ENCODE assay signal across 28 cellular contexts in the genomic region with DNA sequence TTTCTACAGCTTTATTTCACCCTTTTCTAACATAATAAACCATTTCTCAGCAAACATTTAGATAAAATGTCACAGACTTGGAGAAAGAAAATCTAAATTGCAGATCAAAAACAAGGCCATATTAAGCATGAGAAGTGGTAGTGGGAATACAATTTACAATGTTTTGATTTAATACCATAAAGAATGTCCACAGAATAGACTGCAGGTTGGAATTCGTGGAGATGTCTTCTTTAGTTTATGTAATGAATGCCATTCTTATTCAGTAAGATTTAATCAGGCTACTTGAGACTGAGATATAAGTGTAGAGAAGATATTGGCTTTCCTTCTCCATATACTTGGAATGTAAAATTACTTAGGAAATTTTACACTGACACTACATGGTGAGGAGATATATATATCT.
"Had no signal": no experiment of that assay in that cellular context is flagged by ENCODE, and none has a peak within 500 bp of the region (broad histone marks: within the 10 kb centered on the region; RNA-seq: fewer than 3 reads in every experiment).

No MANE protein-coding gene starts in this region.

- H3K27me3 ChIP-seq: MG63 had no signal

- H3K4me3 ChIP-seq: MG63, SK-N-MC had no signal

- H3K4me3 Mint-ChIP-seq: activated CD4-positive, alpha-beta memory T cell treated with anti-CD3 and anti-CD28 coated beads for 36 hours; activated CD4-positive, alpha-beta T cell treated with anti-CD3 and anti-CD28 coated beads, Interleukin-2, amount 10 ng/mL, durations not matched to agents 7 days and 5 days; activated naive CD4-positive, alpha-beta T cell treated with anti-CD3 and anti-CD28 coated beads for 36 hours; activated naive CD8-positive, alpha-beta T cell; activated T-helper 17 cell treated with anti-CD3 and anti-CD28 coated beads, Interleukin-2, amount 50 U/mL, for 72 hours; central memory CD8-positive, alpha-beta T cell; T-cell had no signal

- DNase-seq: activated CD4-positive, alpha-beta memory T cell treated with anti-CD3 and anti-CD28 coated beads for 36 hours; activated CD4-positive, alpha-beta T cell treated with anti-CD3 and anti-CD28 coated beads, Interleukin-2, amount 10 ng/mL, durations not matched to agents 7 days and 5 days; activated CD4-positive, CD25-positive, alpha-beta regulatory T cell; activated gamma-delta T cell; activated naive CD4-positive, alpha-beta T cell treated with anti-CD3 and anti-CD28 coated beads for 36 hours; activated T-cell treated with anti-CD3 and anti-CD28 coated beads for 4 hours; activated T-cell treated with anti-CD3 and anti-CD28 coated beads, Interleukin-2, amount 50 U/mL, for 48 hours; KG1; MG63; MV-4-11; NCI-H1092 treated with DMSO at 0.1 percent for 48 hours; NCI-H1417 treated with DMSO at 0.1 percent for 48 hours; NCI-H1694; NCI-H2029; NCI-H2107; NCI-H2171 treated with DMSO at 0.1 percent for 48 hours; NCI-H226; NCI-H526; NCI-H774; SIG-M5; T-cell; T-helper 2 cell; T1000 had no signal

- H3K4me1 Mint-ChIP-seq: activated CD4-positive, alpha-beta T cell treated with anti-CD3 and anti-CD28 coated beads, Interleukin-2, amount 10 ng/mL, durations not matched to agents 7 days and 5 days; activated T-helper 17 cell treated with anti-CD3 and anti-CD28 coated beads, Interleukin-2, amount 50 U/mL, for 72 hours; central memory CD8-positive, alpha-beta T cell; T-cell had no signal

- H3K27ac Mint-ChIP-seq: activated CD4-positive, alpha-beta memory T cell treated with anti-CD3 and anti-CD28 coated beads for 36 hours; activated CD4-positive, alpha-beta T cell treated with anti-CD3 and anti-CD28 coated beads, Interleukin-2, amount 10 ng/mL, durations not matched to agents 7 days and 5 days; activated naive CD4-positive, alpha-beta T cell treated with anti-CD3 and anti-CD28 coated beads for 36 hours; activated naive CD8-positive, alpha-beta T cell; activated T-helper 17 cell treated with anti-CD3 and anti-CD28 coated beads, Interleukin-2, amount 50 U/mL, for 72 hours; T-cell had no signal

- H3K36me3 Mint-ChIP-seq: activated CD4-positive, alpha-beta memory T cell treated with anti-CD3 and anti-CD28 coated beads for 36 hours; activated naive CD8-positive, alpha-beta T cell; T-cell had no signal

- H3K27ac ChIP-seq: SK-N-MC, VCaP had no signal

- H3K27me3 Mint-ChIP-seq: activated CD4-positive, alpha-beta memory T cell treated with anti-CD3 and anti-CD28 coated beads for 36 hours; activated CD4-positive, alpha-beta T cell treated with anti-CD3 and anti-CD28 coated beads, Interleukin-2, amount 10 ng/mL, durations not matched to agents 7 days and 5 days; activated naive CD8-positive, alpha-beta T cell; activated T-helper 17 cell treated with anti-CD3 and anti-CD28 coated beads, Interleukin-2, amount 50 U/mL, for 72 hours; central memory CD8-positive, alpha-beta T cell; T-cell had no signal

- H3K36me3 ChIP-seq: MG63 had no signal
